ENCODE assay signal across 8 cellular contexts in genomic region chr15:76866716-76867321, GRCh38. TPM values are rescaled to one million over a fixed set of nuclear protein-coding genes. Genes with fewer than 3 reads are reported as not detected.
DNase-seq lines count a peak whose midpoint lies in the region; ATAC-seq and FAIRE-seq lines count a peak whose summit lies in the region.

No MANE protein-coding gene starts in this region.

- H3K27ac ChIP-seq in neuronal stem cell (replicated peaks; ENCODE audit: low read length) = no peak overlapping the region

- H3K9me3 ChIP-seq in neuronal stem cell (replicated peaks in 1 of 2; ENCODE audit: control insufficient read depth in 2 of 2, insufficient read depth in 1 of 2, low read depth in 1 of 2, low read length in 2 of 2) = no peaks in the 10 kb centered on the region

- H3K4ac ChIP-seq in neuronal stem cell (ENCODE audit: low read length) = no peak overlapping the region

- H3K79me1 ChIP-seq in neuronal stem cell (ENCODE audit: low read depth, low read length) = no peaks in the 10 kb centered on the region

- no peak overlapping the region for H4K8ac ChIP-seq in neuronal stem cell (ENCODE audit: low read depth, low read length)

- H3K4me2 ChIP-seq in neuronal stem cell (ENCODE audit: insufficient read depth, low read length, poor library complexity, severe bottlenecking) = no peak overlapping the region

- DNase-seq in activated naive CD8-positive, alpha-beta T cell treated with anti-CD3 and anti-CD28 coated beads, Interleukin-2, amount 50 U/mL, for 24 hours = no peak
- DNase-seq in NCI-H2227 treated with DMSO at 0.1 percent for 48 hours (lab: John Stamatoyannopoulos, UW) (peak; percentile 21), neuronal stem cell (ENCODE audit: low spot score) (peak; percentile 9), UCSD-AML1 (lab: John Stamatoyannopoulos, UW; ENCODE audit: unreplicated experiment) (no peak), mucosa of gallbladder (ENCODE audit: low spot score) (no peak)

- ATAC-seq in activated naive CD8-positive, alpha-beta T cell treated with anti-CD3 and anti-CD28 coated beads, Interleukin-2, amount 50 U/mL, for 24 hours = no peak
- no peak for ATAC-seq in GM21825 (IDR thresholded peaks at IDR 0.05; ENCODE audit: unreplicated experiment)

- H3K23ac ChIP-seq in neuronal stem cell (ENCODE audit: low read depth, low read length, poor library complexity) = no peak overlapping the region

- H3K18ac ChIP-seq in neuronal stem cell (ENCODE audit: low read length) = no peak overlapping the region

- H2BK120ac ChIP-seq in neuronal stem cell (ENCODE audit: low read depth, low read length) = no peak overlapping the region

- no peak overlapping the region for H3K4me3 Mint-ChIP-seq in activated naive CD8-positive, alpha-beta T cell
- H3K4me3 Mint-ChIP-seq in activated naive CD8-positive, alpha-beta T cell treated with anti-CD3 and anti-CD28 coated beads, Interleukin-2, amount 50 U/mL, for 24 hours = no peak overlapping the region

- H3K27me3 Mint-ChIP-seq in activated naive CD8-positive, alpha-beta T cell = no peaks in the 10 kb centered on the region
- H3K27me3 Mint-ChIP-seq in activated naive CD8-positive, alpha-beta T cell treated with anti-CD3 and anti-CD28 coated beads, Interleukin-2, amount 50 U/mL, for 24 hours = no peaks in the 10 kb centered on the region

- H4K91ac ChIP-seq in neuronal stem cell (ENCODE audit: low read depth, low read length, poor library complexity) = no peak overlapping the region

- H3K27ac Mint-ChIP-seq in activated naive CD8-positive, alpha-beta T cell = peak overlapping the region; percentile 22
- no peak overlapping the region for H3K27ac Mint-ChIP-seq in activated naive CD8-positive, alpha-beta T cell treated with anti-CD3 and anti-CD28 coated beads, Interleukin-2, amount 50 U/mL, for 24 hours

- no peaks in the 10 kb centered on the region for H3K36me3 ChIP-seq in neuronal stem cell (replicated peaks in 1 of 2; ENCODE audit: control insufficient read depth in 2 of 2, insufficient read depth in 2 of 2, low read length in 2 of 2)

- H2AK5ac ChIP-seq in neuronal stem cell (ENCODE audit: low read depth, low read length) = no peak overlapping the region

- H2AFZ ChIP-seq in neuronal stem cell (ENCODE audit: low read length) = no peak overlapping the region

- H3K4me3 ChIP-seq in neuronal stem cell (ENCODE audit: low read length in 2 of 2) = no peak overlapping the region

- H3K36me3 Mint-ChIP-seq in activated naive CD8-positive, alpha-beta T cell = peaks cover 2% of the 10 kb centered on the region
- H3K36me3 Mint-ChIP-seq in activated naive CD8-positive, alpha-beta T cell treated with anti-CD3 and anti-CD28 coated beads, Interleukin-2, amount 50 U/mL, for 24 hours (ENCODE audit: low read depth) = peaks cover 3% of the 10 kb centered on the region

- H3K9me3 Mint-ChIP-seq in activated naive CD8-positive, alpha-beta T cell (ENCODE audit: low read depth) = no peaks in the 10 kb centered on the region
- peaks cover under 1% of the 10 kb centered on the region for H3K9me3 Mint-ChIP-seq in activated naive CD8-positive, alpha-beta T cell treated with anti-CD3 and anti-CD28 coated beads, Interleukin-2, amount 50 U/mL, for 24 hours

- peaks cover 0 to 6% of the 10 kb centered on the region in 2 donors for H3K4me1 ChIP-seq in neuronal stem cell (ENCODE audit: control insufficient read depth in 2 of 2, insufficient read depth in 1 of 2, low read depth in 1 of 2, low read length in 2 of 2)

- H3K14ac ChIP-seq in neuronal stem cell (ENCODE audit: low read length) = no peak overlapping the region

- no peak overlapping the region for H2BK5ac ChIP-seq in neuronal stem cell (ENCODE audit: low read length)

- H3K4me1 Mint-ChIP-seq in activated naive CD8-positive, alpha-beta T cell (ENCODE audit: low read depth) = peaks cover 53% of the 10 kb centered on the region
- H3K4me1 Mint-ChIP-seq in activated naive CD8-positive, alpha-beta T cell treated with anti-CD3 and anti-CD28 coated beads, Interleukin-2, amount 50 U/mL, for 24 hours = peaks cover 41% of the 10 kb centered on the region

- FAIRE-seq in endometrium (lab: Jason Lieb, UNC) = peak; percentile 76

- no peak overlapping the region for H3K9ac ChIP-seq in neuronal stem cell (ENCODE audit: low read depth, low read length, poor library complexity)

- no peak overlapping the region for H2BK15ac ChIP-seq in neuronal stem cell (ENCODE audit: low read length)

- H2BK12ac ChIP-seq in neuronal stem cell (ENCODE audit: low read length) = no peak overlapping the region

- H3K27me3 ChIP-seq in neuronal stem cell (ENCODE audit: control insufficient read depth in 3 of 3, insufficient read depth in 3 of 3, low read depth in 1 of 3, low read length in 3 of 3) = no peaks in the 10 kb centered on the region

RNA-seq across cellular contexts. Expression of gene SCAPER, which starts 38.3 kb away (rescaled TPM):
- polyA plus RNA-seq in neuronal stem cell (2013, experiment 1 of 2) = 7.7 TPM
- 7.7 TPM for polyA plus RNA-seq in neuronal stem cell (2013, experiment 2 of 2)
- 20.7 TPM for total RNA-seq in mucosa of gallbladder

Comparison
In these comparisons a context has a peak if more than half of its experiments do, and no peak if none do; other contexts are left out.
1. DNase-seq: peak in NCI-H2227 treated with DMSO at 0.1 percent for 48 hours (single experiment) and neuronal stem cell (single experiment); none in activated naive CD8-positive, alpha-beta T cell treated with anti-CD3 and anti-CD28 coated beads, Interleukin-2, amount 50 U/mL, for 24 hours (single experiment), UCSD-AML1 (single experiment) and mucosa of gallbladder (single experiment).